30 cellular contexts compared by ENCODE assay signal in the genomic region with DNA sequence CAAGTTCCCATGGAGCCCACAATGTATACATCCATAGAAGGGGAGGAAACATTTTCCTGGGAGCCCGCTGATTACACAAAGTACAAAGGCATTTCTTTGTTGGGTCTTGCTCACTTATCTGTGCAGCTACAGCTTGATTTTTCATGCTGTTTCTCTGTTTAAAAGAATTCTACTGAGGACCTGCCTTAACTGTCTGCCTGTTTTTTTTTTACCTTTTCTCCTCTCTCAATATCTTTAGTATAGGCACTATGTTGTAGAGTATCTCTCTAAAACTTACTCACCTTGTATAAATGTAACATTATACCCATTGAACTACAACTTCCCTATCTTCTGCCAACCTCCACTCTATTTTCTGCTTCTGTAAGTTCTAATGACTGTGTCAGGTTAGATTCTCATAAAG.
"Had no signal": no experiment of that assay in that cellular context is flagged by ENCODE, and none has a peak within 500 bp of the region (broad histone marks: within the 10 kb centered on the region; RNA-seq: fewer than 3 reads in every experiment).

No MANE protein-coding gene starts in this region.

- H3K27me3 ChIP-seq: ascending aorta, cardiac muscle cell had no signal

- H3K4me3 ChIP-seq: ascending aorta, cardiac muscle cell had no signal

- H3K27ac ChIP-seq: ascending aorta, cardiac muscle cell, VCaP had no signal

- H3K4me1 ChIP-seq: ascending aorta had no signal

- H3K36me3 ChIP-seq: ascending aorta, cardiac muscle cell had no signal

- H3K9me3 ChIP-seq: ascending aorta had no signal

- DNase-seq: activated B cell treated with CpG ODN at 0.5 μM for 24 hours; activated CD4-positive, alpha-beta memory T cell treated with anti-CD3 and anti-CD28 coated beads, Interleukin-2, amount 10 ng/mL, durations not matched to agents 7 days and 5 days; activated CD4-positive, alpha-beta T cell treated with anti-CD3 and anti-CD28 coated beads for 48 hours; activated CD4-positive, alpha-beta T cell treated with anti-CD3 and anti-CD28 coated beads, Interleukin-2, amount 10 ng/mL, durations not matched to agents 7 days and 5 days; activated CD4-positive, alpha-beta T cell treated with anti-CD3 and anti-CD28 coated beads, Interleukin-2, amount 50 U/mL, for 48 hours; activated CD4-positive, CD25-positive, alpha-beta regulatory T cell treated with anti-CD3 and anti-CD28 coated beads, Interleukin-2, amount 50 U/mL, for 72 hours; activated CD8-positive, alpha-beta memory T cell treated with anti-CD3 and anti-CD28 coated beads for 24 hours; activated CD8-positive, alpha-beta memory T cell treated with anti-CD3 and anti-CD28 coated beads, Interleukin-2, amount 10 ng/mL, durations not matched to agents 7 days and 5 days; activated CD8-positive, alpha-beta memory T cell treated with anti-CD3 and anti-CD28 coated beads, Interleukin-2, amount 50 U/mL, for 48 hours; activated CD8-positive, alpha-beta T cell treated with anti-CD3 and anti-CD28 coated beads, Interleukin-2, amount 10 ng/mL, durations not matched to agents 7 days and 5 days; activated effector memory CD4-positive, alpha-beta T cell treated with Interleukin-2 at 50 U/mL for 16 hours; activated gamma-delta T cell; activated naive CD4-positive, alpha-beta T cell treated with anti-CD3 and anti-CD28 coated beads, Interleukin-2, amount 10 ng/mL, durations not matched to agents 7 days and 5 days; activated naive CD4-positive, alpha-beta T cell treated with Interleukin-2 at 50 U/mL for 16 hours; activated naive CD8-positive, alpha-beta T cell treated with anti-CD3 and anti-CD28 coated beads, Interleukin-2, amount 10 ng/mL, durations not matched to agents 7 days and 5 days; activated naive CD8-positive, alpha-beta T cell treated with anti-CD3 and anti-CD28 coated beads, Interleukin-2, amount 50 U/mL, for 24 hours; activated T-cell treated with anti-CD3 and anti-CD28 coated beads, Interleukin-2, amount 50 U/mL, for 24 hours; activated T-cell treated with anti-CD3 and anti-CD28 coated beads, Interleukin-2, amount 50 U/mL, for 48 hours; amygdala; anterior cingulate cortex; caudate nucleus; cerebellar nuclear complex; T-helper 1 cell; T-helper 2 cell; T-helper 9 cell had no signal

- FAIRE-seq: bronchial epithelial cell, TTC549 had no signal

- ATAC-seq: activated CD8-positive, alpha-beta memory T cell treated with anti-CD3 and anti-CD28 coated beads, Interleukin-2, amount 10 ng/mL, durations not matched to agents 7 days and 5 days; activated CD8-positive, alpha-beta T cell treated with anti-CD3 and anti-CD28 coated beads, Interleukin-2, amount 10 ng/mL, durations not matched to agents 7 days and 5 days; activated naive CD8-positive, alpha-beta T cell treated with anti-CD3 and anti-CD28 coated beads, Interleukin-2, amount 50 U/mL, for 24 hours had no signal
